In the genomic region with DNA sequence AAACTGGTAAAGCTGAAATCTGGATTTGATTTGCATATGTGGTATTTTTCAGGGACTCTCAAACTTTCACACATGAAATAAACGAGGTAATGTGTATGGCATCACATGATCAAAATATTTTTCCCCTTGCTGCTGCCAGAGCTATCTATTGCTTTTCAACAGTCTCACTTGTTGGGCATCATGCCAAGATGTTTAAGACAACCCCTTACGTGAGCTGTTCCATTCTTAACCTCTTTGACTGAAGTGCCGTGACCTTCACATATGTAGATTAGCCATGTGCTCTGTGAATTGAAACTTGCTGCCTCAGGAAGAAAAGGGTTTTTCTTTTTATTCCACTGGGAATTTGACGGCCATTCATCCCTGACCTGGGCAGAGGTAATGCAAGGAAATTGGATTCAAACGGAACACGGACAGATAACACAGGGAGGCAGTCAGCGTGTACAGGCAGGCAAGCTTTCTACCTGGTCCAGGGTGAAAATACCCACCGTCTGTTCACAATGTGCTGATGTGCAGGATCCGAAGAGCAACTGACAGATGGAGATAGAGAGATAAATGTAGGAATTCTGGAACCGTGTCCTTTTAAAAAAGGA, we compare ENCODE assay signal across 8 cellular contexts. TPM values are rescaled to one million over a fixed set of nuclear protein-coding genes. Genes with fewer than 3 reads are reported as not detected.
A peak's percentile ranks its signal among the peaks of the same experiment; 100 is the strongest.
DNase-seq lines count a peak whose midpoint lies in the region; ATAC-seq and TF ChIP-seq lines count a peak whose summit lies in the region.

No MANE protein-coding gene starts in this region.

- no peaks in the 10 kb centered on the region for H3K9me3 Mint-ChIP-seq in stimulated activated memory B cell treated with anti-CD40 and anti-IgM and Interleukin-4, amounts not matched to agents 10 μg/mL and 1 μg/mL and 100 μg/mL, for 72 hours
- no peaks in the 10 kb centered on the region for H3K9me3 Mint-ChIP-seq in HFFc6

- no peaks in the 10 kb centered on the region for H3K27me3 Mint-ChIP-seq in stimulated activated memory B cell treated with anti-CD40 and anti-IgM and Interleukin-4, amounts not matched to agents 10 μg/mL and 1 μg/mL and 100 μg/mL, for 72 hours
- H3K27me3 Mint-ChIP-seq in HFFc6 (ENCODE audit: insufficient read depth) = peaks cover 3% of the 10 kb centered on the region

- peaks cover 97% of the 10 kb centered on the region for H3K4me1 Mint-ChIP-seq in stimulated activated memory B cell treated with anti-CD40 and anti-IgM and Interleukin-4, amounts not matched to agents 10 μg/mL and 1 μg/mL and 100 μg/mL, for 72 hours
- peaks cover 69% of the 10 kb centered on the region for H3K4me1 Mint-ChIP-seq in HFFc6 (ENCODE audit: low read depth)

- DNase-seq in DMS79 (lab: John Stamatoyannopoulos, UW) (peak; percentile 97), RPMI7951 (ENCODE audit: low read depth) (peak; percentile 35), fibroblast of the aortic adventitia (ENCODE audit: low read depth) (peak; percentile 74), HFFc6 (no peak)
- no peak for DNase-seq in activated effector memory CD4-positive, alpha-beta T cell treated with anti-CD3 and anti-CD28 coated beads, Interleukin-2, amount 50 U/mL, for 16 hours

- ATAC-seq in GM19452 (IDR thresholded peaks at IDR 0.05; ENCODE audit: unreplicated experiment) = peak; percentile 56
- ATAC-seq in HG03571 (IDR thresholded peaks at IDR 0.05; ENCODE audit: unreplicated experiment) = peak; percentile 41
- peak; percentile 92 for ATAC-seq in stimulated activated memory B cell treated with anti-CD40 and anti-IgM and Interleukin-4, amounts not matched to agents 10 μg/mL and 1 μg/mL and 100 μg/mL, for 72 hours

- H3K4me3 ChIP-seq in fibroblast of the aortic adventitia (ENCODE audit: low read depth, low read length) = no peak overlapping the region

- peak overlapping the region; percentile 56 for H3K4me3 Mint-ChIP-seq in stimulated activated memory B cell treated with anti-CD40 and anti-IgM and Interleukin-4, amounts not matched to agents 10 μg/mL and 1 μg/mL and 100 μg/mL, for 72 hours
- H3K4me3 Mint-ChIP-seq in HFFc6 = no peak overlapping the region

- no peak for TF ChIP-seq CTCF in fibroblast of the aortic adventitia (IDR thresholded peaks at IDR 0.05; ENCODE audit: insufficient read depth, low read length)
- no peak for TF ChIP-seq CTCF in HFFc6 (IDR thresholded peaks at IDR 0.05)

- H3K36me3 Mint-ChIP-seq in stimulated activated memory B cell treated with anti-CD40 and anti-IgM and Interleukin-4, amounts not matched to agents 10 μg/mL and 1 μg/mL and 100 μg/mL, for 72 hours = peaks cover 10% of the 10 kb centered on the region
- no peaks in the 10 kb centered on the region for H3K36me3 Mint-ChIP-seq in HFFc6 (ENCODE audit: low read depth)

- peak overlapping the region; percentile 73 for H3K27ac Mint-ChIP-seq in stimulated activated memory B cell treated with anti-CD40 and anti-IgM and Interleukin-4, amounts not matched to agents 10 μg/mL and 1 μg/mL and 100 μg/mL, for 72 hours
- H3K27ac Mint-ChIP-seq in HFFc6 = no peak overlapping the region

RNA-seq across cellular contexts. Expression of a gene that starts 14.2 kb away (rescaled TPM):
- 13.7 and 14.8 TPM in 2 replicates for total RNA-seq in RPMI7951 (2014; rRNA removed; shearing (Covaris generic))
- total RNA-seq in fibroblast of the aortic adventitia (ENCODE audit: low replicate concordance) = 47.7 and 55.9 TPM in 2 replicates
- total RNA-seq in HFFc6 (2021; fragmentation: NEBNext Ultra II Directional; extraction: Animal tissue kit (Norgen Biotek cat#: 25700)) = 10 to 100 TPM; 32.5 to 44.3 (median 36.5) TPM

Comparison
In these comparisons a context has a peak if more than half of its experiments do, and no peak if none do; other contexts are left out.
1. DNase-seq: peak in DMS79 (single experiment), RPMI7951 (single experiment) and fibroblast of the aortic adventitia (single experiment); none in activated effector memory CD4-positive, alpha-beta T cell treated with anti-CD3 and anti-CD28 coated beads, Interleukin-2, amount 50 U/mL, for 16 hours (single experiment) and HFFc6 (single experiment).
2. ATAC-seq: peak in every context shown above with its lines; median percentile 92 in stimulated activated memory B cell treated with anti-CD40 and anti-IgM and Interleukin-4, amounts not matched to agents 10 μg/mL and 1 μg/mL and 100 μg/mL, for 72 hours; 56 in GM19452; 41 in HG03571.